ENCODE assay signal across 28 cellular contexts in genomic region chr12:86550222-86551145, GRCh38.
"Had no signal": no experiment of that assay in that cellular context is flagged by ENCODE, and none has a peak within 500 bp of the region (broad histone marks: within the 10 kb centered on the region; RNA-seq: fewer than 3 reads in every experiment).

No MANE protein-coding gene starts in this region.

- H3K9me3 ChIP-seq: esophagus squamous epithelium, left lung had no signal

- DNase-seq: activated B cell treated with CpG ODN at 0.5 μM for 24 hours; activated CD4-positive, alpha-beta T cell treated with anti-CD3 and anti-CD28 coated beads, Interleukin-2, amount 50 U/mL, for 1 hour; activated CD8-positive, alpha-beta T cell treated with anti-CD3 and anti-CD28 coated beads for 36 hours; activated T-cell treated with anti-CD3 and anti-CD28 coated beads, Interleukin-2, amount 50 U/mL, for 48 hours; brain microvascular endothelial cell; caudate nucleus; esophagus squamous epithelium; foreskin melanocyte; kidney glomerular epithelial cell; mesendoderm; natural killer cell; stimulated activated CD4-positive, alpha-beta T cell treated with anti-CD3 and anti-CD28 coated beads, Interleukin-15, amount 100 ng/mL, for 24 hours; stimulated activated CD4-positive, alpha-beta T cell treated with anti-CD3 and anti-CD28 coated beads, Interleukin-2, amount 100 ng/mL, for 24 hours; stimulated activated naive CD4-positive, alpha-beta T cell treated with Interleukin-2 at 50 U/mL for 16 hours; SW 1271; T1000 had no signal

- H3K9me3 Mint-ChIP-seq: activated B cell treated with CpG ODN at 0.5 μM for 24 hours; activated CD8-positive, alpha-beta T cell treated with anti-CD3 and anti-CD28 coated beads for 36 hours; activated naive CD4-positive, alpha-beta T cell treated with anti-CD3 and anti-CD28 coated beads, Interleukin-2, amount 50 U/mL, for 24 hours; activated T-helper 2 cell treated with anti-CD3 and anti-CD28 coated beads, Interferon-gamma antibody, Interleukin-2, Interleukin-4, amounts not matched to agents 10 μg/mL and 5 μg/mL and 100 μg/mL, durations not matched to agents 14 hours and 24 hours and 36 hours; dendritic cell treated with granulocyte-macrophage colony-stimulating factor and Interleukin-4, amounts not matched to agents 40 ng/mL and 50 ng/mL, for 4 days; neural progenitor cell; T-helper 1 cell treated with Interleukin-12 subunit alpha and Interleukin-12 subunit beta and Interleukin-4 antibody, amounts not matched to agents 30 μg/mL and 1 μg/mL, for 36 hours had no signal

- H3K27ac Mint-ChIP-seq: activated B cell treated with CpG ODN at 0.5 μM for 24 hours; activated CD8-positive, alpha-beta T cell treated with anti-CD3 and anti-CD28 coated beads for 36 hours; activated naive CD4-positive, alpha-beta T cell treated with anti-CD3 and anti-CD28 coated beads, Interleukin-2, amount 50 U/mL, for 24 hours; activated T-helper 2 cell treated with anti-CD3 and anti-CD28 coated beads, Interferon-gamma antibody, Interleukin-2, Interleukin-4, amounts not matched to agents 10 μg/mL and 5 μg/mL and 100 μg/mL, durations not matched to agents 14 hours and 24 hours and 36 hours; dendritic cell treated with granulocyte-macrophage colony-stimulating factor and Interleukin-4, amounts not matched to agents 40 ng/mL and 50 ng/mL, for 4 days; natural killer cell; neural progenitor cell; T-helper 1 cell treated with Interleukin-12 subunit alpha and Interleukin-12 subunit beta and Interleukin-4 antibody, amounts not matched to agents 30 μg/mL and 1 μg/mL, for 36 hours had no signal

- H3K4me3 ChIP-seq: esophagus squamous epithelium, left lung, lung, neural progenitor cell, smooth muscle cell had no signal

- H3K36me3 ChIP-seq: brain microvascular endothelial cell, esophagus squamous epithelium, left lung, neural progenitor cell had no signal

- H3K27me3 ChIP-seq: brain microvascular endothelial cell, esophagus squamous epithelium, left lung, neural progenitor cell had no signal

- H3K27ac ChIP-seq: brain microvascular endothelial cell, epithelial cell of prostate, esophagus squamous epithelium, left lung, neural progenitor cell had no signal

- H3K4me1 Mint-ChIP-seq: activated B cell treated with CpG ODN at 0.5 μM for 24 hours; activated naive CD4-positive, alpha-beta T cell treated with anti-CD3 and anti-CD28 coated beads, Interleukin-2, amount 50 U/mL, for 24 hours; natural killer cell had no signal

- H3K4me1 ChIP-seq: esophagus squamous epithelium, left lung, neural progenitor cell had no signal

- H3K36me3 Mint-ChIP-seq: activated naive CD4-positive, alpha-beta T cell treated with anti-CD3 and anti-CD28 coated beads, Interleukin-2, amount 50 U/mL, for 24 hours; natural killer cell; neural progenitor cell had no signal

- FAIRE-seq: astrocyte, endometrium, urothelium cell line had no signal

- ATAC-seq: activated CD8-positive, alpha-beta T cell treated with anti-CD3 and anti-CD28 coated beads for 36 hours; left lung; natural killer cell had no signal

- H3K4me3 Mint-ChIP-seq: activated B cell treated with CpG ODN at 0.5 μM for 24 hours; activated CD8-positive, alpha-beta T cell treated with anti-CD3 and anti-CD28 coated beads for 36 hours; activated naive CD4-positive, alpha-beta T cell treated with anti-CD3 and anti-CD28 coated beads, Interleukin-2, amount 50 U/mL, for 24 hours; dendritic cell treated with granulocyte-macrophage colony-stimulating factor and Interleukin-4, amounts not matched to agents 40 ng/mL and 50 ng/mL, for 4 days; natural killer cell; neural progenitor cell; T-helper 1 cell treated with Interleukin-12 subunit alpha and Interleukin-12 subunit beta and Interleukin-4 antibody, amounts not matched to agents 30 μg/mL and 1 μg/mL, for 36 hours had no signal
